Comparison of ENCODE assay signal across 23 cellular contexts in genomic region chr5:163968651-163969050, GRCh38.
"Had no signal": no experiment of that assay in that cellular context is flagged by ENCODE, and none has a peak within 500 bp of the region (broad histone marks: within the 10 kb centered on the region; RNA-seq: fewer than 3 reads in every experiment).

No MANE protein-coding gene starts in this region.

- H3K27ac ChIP-seq: colonic mucosa, dorsolateral prefrontal cortex, esophagus muscularis mucosa, gastrocnemius medialis, heart right ventricle, left lung, lower lobe of right lung had no signal

- H3K27me3 ChIP-seq: colonic mucosa, dorsolateral prefrontal cortex, esophagus muscularis mucosa, gastrocnemius medialis, heart right ventricle, left lung had no signal

- ATAC-seq: gastrocnemius medialis, heart right ventricle, left cardiac atrium, left lung, left ventricle myocardium superior, lower lobe of right lung, mucosa of descending colon had no signal

- H3K4me1 ChIP-seq: colonic mucosa, esophagus muscularis mucosa, gastrocnemius medialis, left lung, lower lobe of right lung had no signal

- H3K9me3 ChIP-seq: colonic mucosa, esophagus muscularis mucosa, gastrocnemius medialis, lower lobe of right lung, mucosa of descending colon had no signal

- DNase-seq: colonic mucosa; cortex of kidney; dorsolateral prefrontal cortex; effector CD4-positive, alpha-beta T cell; effector memory CD4-positive, alpha-beta T cell; foreskin fibroblast; foreskin melanocyte; gastrocnemius medialis; glutamatergic neuron; head of caudate nucleus; heart right ventricle; hippocampal formation; left cardiac atrium; left lung; left ventricle myocardium superior; lower lobe of right lung; mesenchymal stem cell; mucosa of descending colon; naive B cell had no signal

- H3K36me3 ChIP-seq: colonic mucosa, esophagus muscularis mucosa, gastrocnemius medialis, heart right ventricle, left lung, lower lobe of right lung had no signal

- H3K4me3 ChIP-seq: colonic mucosa, dorsolateral prefrontal cortex, esophagus muscularis mucosa, gastrocnemius medialis, heart right ventricle, left lung, lower lobe of right lung, mucosa of descending colon had no signal

- FAIRE-seq: endometrium, islet of Langerhans, keratinocyte had no signal
